In the genomic region with DNA sequence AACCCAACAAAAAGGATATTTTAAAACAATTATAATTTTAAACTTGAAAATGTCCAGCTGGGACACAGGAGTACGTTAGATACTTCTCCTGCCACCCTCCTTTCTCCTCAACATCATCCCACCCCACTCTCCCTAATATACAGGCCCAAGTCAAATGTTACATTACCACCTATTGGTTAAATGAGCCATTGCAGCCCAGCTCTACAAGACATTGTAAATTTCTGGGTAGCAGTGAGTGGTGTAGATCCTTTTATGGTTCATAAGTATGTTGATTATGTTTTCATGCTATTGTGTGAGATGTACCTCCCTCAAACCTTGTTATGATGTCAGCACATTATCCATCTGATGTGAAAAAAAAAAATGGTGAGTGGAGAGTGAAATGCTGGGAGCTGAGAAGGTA, we compare ENCODE assay signal across 1 cellular context.
TF ChIP-seq lines count a peak whose summit lies in the region.

No MANE protein-coding gene starts in this region.

TF ChIP-seq in A549, 52 proteins besides CTCF, POLR2A, EP300 and RAD21 (continued from another document):
- TF ChIP-seq HDAC2 (IDR thresholded peaks at IDR 0.05) = no peak
- TF ChIP-seq ZC3H11A (IDR thresholded peaks at IDR 0.05) = no peak
- no peak for TF ChIP-seq TP53 (CRISPR knock-in tag; IDR thresholded peaks at IDR 0.05)
- no peak for TF ChIP-seq EHF (CRISPR knock-in tag; IDR thresholded peaks at IDR 0.05)
- TF ChIP-seq JUNB (IDR thresholded peaks at IDR 0.05) = no peak
- no peak for TF ChIP-seq EHMT2 (IDR thresholded peaks at IDR 0.05; ENCODE audit: low read depth)
- TF ChIP-seq POLR2AphosphoS2 (conservative IDR thresholded peaks at IDR 0.05; ENCODE audit: low read length) = no peak
- no peak for TF ChIP-seq HOXA7 (CRISPR knock-in tag; IDR thresholded peaks at IDR 0.05)
- TF ChIP-seq, protein P1, sequence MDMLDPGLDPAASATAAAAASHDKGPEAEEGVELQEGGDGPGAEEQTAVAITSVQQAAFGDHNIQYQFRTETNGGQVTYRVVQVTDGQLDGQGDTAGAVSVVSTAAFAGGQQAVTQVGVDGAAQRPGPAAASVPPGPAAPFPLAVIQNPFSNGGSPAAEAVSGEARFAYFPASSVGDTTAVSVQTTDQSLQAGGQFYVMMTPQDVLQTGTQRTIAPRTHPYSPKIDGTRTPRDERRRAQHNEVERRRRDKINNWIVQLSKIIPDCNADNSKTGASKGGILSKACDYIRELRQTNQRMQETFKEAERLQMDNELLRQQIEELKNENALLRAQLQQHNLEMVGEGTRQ (IDR thresholded peaks at IDR 0.05) = no peak
- TF ChIP-seq RFX5 (IDR thresholded peaks at IDR 0.05) = no peak
- TF ChIP-seq, protein P2, sequence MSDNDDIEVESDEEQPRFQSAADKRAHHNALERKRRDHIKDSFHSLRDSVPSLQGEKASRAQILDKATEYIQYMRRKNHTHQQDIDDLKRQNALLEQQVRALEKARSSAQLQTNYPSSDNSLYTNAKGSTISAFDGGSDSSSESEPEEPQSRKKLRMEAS (IDR thresholded peaks at IDR 0.05) = no peak
- no peak for TF ChIP-seq HOXB13 (CRISPR knock-in tag; IDR thresholded peaks at IDR 0.05; ENCODE audit: low read depth)
- no peak for TF ChIP-seq MAFK (IDR thresholded peaks at IDR 0.05; ENCODE audit: partially characterized antibody)
